In the genomic region with DNA sequence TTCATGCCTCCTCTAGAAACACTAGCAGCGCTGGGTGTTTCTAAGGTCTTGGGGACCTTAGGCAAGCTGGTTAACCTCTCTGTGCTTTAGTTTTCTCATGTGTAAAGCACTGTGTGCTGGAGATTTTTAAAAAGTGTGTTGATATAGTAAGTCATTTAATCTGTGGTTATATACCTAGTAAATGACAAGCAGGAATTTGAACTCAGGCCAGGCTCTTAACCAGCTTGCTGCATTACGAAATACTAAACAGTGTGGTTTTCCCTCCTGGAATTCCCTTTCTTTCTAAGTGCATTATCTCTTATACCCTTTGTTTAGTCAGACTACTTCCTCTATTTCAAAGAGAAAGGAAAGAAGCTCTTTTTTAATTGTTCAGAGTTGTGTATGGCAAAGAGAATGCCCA, we compare ENCODE assay signal across 10 cellular contexts. TPM values are rescaled to one million over a fixed set of nuclear protein-coding genes. Genes with fewer than 3 reads are reported as not detected.
A peak's percentile ranks its signal among the peaks of the same experiment; 100 is the strongest.
DNase-seq lines count a peak whose midpoint lies in the region; ATAC-seq, FAIRE-seq and TF ChIP-seq lines count a peak whose summit lies in the region.
"Had no signal": no experiment of that assay in that cellular context is flagged by ENCODE, and none has a peak within 500 bp of the region (broad histone marks: within the 10 kb centered on the region; RNA-seq: fewer than 3 reads in every experiment).

No MANE protein-coding gene starts in this region.

- intact Hi-C loops in pancreas (cut with DNase I): loop anchor here in 2 of 3 donors (10.0 kb wide), 2 partner anchors 264 to 294 kb away; partner anchors contain the start of gene ADPGK (in 1 of the 2)
- intact Hi-C loops in cardiac septum (cut with DNase I): no loop called here

- no peaks in the 10 kb centered on the region for H3K27me3 ChIP-seq in pancreas

- no peaks in the 10 kb centered on the region for H3K9me3 ChIP-seq in pancreas

- H3K4me3 ChIP-seq in pancreas: no peak overlapping the region

- DNase-seq in EH (ENCODE audit: low read depth) (peak; percentile 72), OCI-M1 (lab: John Stamatoyannopoulos, UW) (peak; percentile 92), epithelial cell of prostate (ENCODE audit: low read depth, low spot score) (peak; percentile 70), pancreas (peak in 3 of 6 donors; percentile 3 to 27 (median 13)), islet precursor cell (no peak), HPDE6-E6E7 (ENCODE audit: extremely low spot score) (no peak), cardiac septum (ENCODE audit: low spot score) (no peak)
- DNase-seq: hippocampal formation had no signal

- ATAC-seq in pancreas (peak in 3 of 4 donors; percentile 24 to 66 (median 50)), GM21723 (IDR thresholded peaks at IDR 0.05; ENCODE audit: unreplicated experiment) (no peak)

- 47 to 51% methylated on average over 2 of the region's 2 CpGs for WGBS in pancreas, 2 donors

- H3K4me1 ChIP-seq in pancreas: peaks cover 4 to 23% (median 17%) of the 10 kb centered on the region in 3 donors

- H3K36me3 ChIP-seq in pancreas: no peaks in the 10 kb centered on the region

- TF ChIP-seq CTCF in pancreas (IDR thresholded peaks at IDR 0.05): no peak

- no peak overlapping the region for H3K27ac ChIP-seq in epithelial cell of prostate
- peak overlapping the region in 2 of 4 donors; percentile 26 to 34 for H3K27ac ChIP-seq in pancreas
- H3K27ac ChIP-seq: parathyroid adenoma had no signal

- FAIRE-seq in pancreas (lab: Jason Lieb, UNC): peak; percentile 23

RNA-seq across cellular contexts. Expression of gene NEO1, which starts 26.5 kb away (rescaled TPM):
- 10 to 100 TPM; 15.8 to 30.7 (median 21.0) TPM for total RNA-seq in pancreas
- polyA plus RNA-seq in pancreas: 10 to 100 TPM in 1 of 2 donors, 1 to 10 TPM in 1; 7.1 to 13.5 TPM
- total RNA-seq in cardiac septum: 8.7 TPM

Comparison
In these comparisons a context has a peak if more than half of its experiments do, and no peak if none do; other contexts are left out.
1. DNase-seq: peak in EH (single experiment), OCI-M1 (single experiment) and epithelial cell of prostate (single experiment); none in islet precursor cell (single experiment), HPDE6-E6E7 (single experiment) and cardiac septum (single experiment).